ENCODE assay signal across 8 cellular contexts in the genomic region with DNA sequence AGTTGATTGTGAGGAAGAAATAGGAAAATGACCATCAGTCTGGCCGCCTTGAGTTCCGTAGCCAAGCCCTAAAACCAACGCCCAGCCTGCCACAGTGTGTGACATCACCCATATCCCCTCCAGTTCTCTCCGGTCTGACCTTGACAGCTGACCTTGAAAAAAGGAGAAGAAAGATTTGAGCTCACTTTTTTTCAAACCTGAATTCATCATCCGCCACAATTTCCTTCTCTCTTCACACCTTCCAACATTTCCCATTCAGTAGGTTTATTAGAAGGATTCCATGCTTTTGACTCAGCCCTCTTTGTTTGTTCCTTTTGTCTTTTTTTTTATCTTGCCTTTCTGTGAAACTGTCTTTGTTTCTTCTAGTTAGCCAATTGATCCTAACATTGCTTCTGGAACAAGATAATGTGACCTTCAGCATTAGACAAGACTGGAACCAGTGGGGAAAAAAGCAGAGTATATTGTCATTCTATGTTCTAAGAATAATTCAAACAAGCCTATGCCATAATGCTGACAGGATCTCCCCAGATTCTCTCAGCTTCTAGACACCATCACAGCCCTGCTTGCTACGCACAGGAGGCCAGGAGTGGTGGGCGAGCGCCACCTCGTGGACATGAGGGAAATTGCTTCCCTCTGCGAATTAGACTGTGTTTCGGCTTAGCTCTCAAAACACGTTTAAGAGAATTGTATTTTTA.
DNase-seq lines count a peak whose midpoint lies in the region; ATAC-seq, FAIRE-seq and TF ChIP-seq lines count a peak whose summit lies in the region.

No MANE protein-coding gene starts in this region.

- H3K9me3 ChIP-seq in Panc1 (ENCODE audit: control insufficient read depth, insufficient read depth, low read depth, low read length) = no peaks in the 10 kb centered on the region
- no peaks in the 10 kb centered on the region for H3K9me3 ChIP-seq in pancreas

- in situ Hi-C loops in Panc1 (cut with HindIII; ENCODE audit: low pct_unique_long_range_greater_than_20kb, low sequenced_read_pairs) = no loop called here

- no TSS peak for BruUV-seq in Panc1 (replicated peaks; lab: Mats Ljungman, UMichigan)

- CTCF ChIA-PET in Panc1 (lab: Charles Lee) = interaction anchor here (0.6 to 1.3 kb wide), 7 partner anchors 256 to 1560 kb away, joined by 3 to 6 read pairs (median 3); no protein-coding TSS in a partner anchor

- H3K36me3 ChIP-seq in Panc1 (ENCODE audit: control insufficient read depth, insufficient read depth, low read length) (no peaks in the 10 kb centered on the region), pancreas (no peaks in the 10 kb centered on the region)

- H3K4me1 ChIP-seq in Panc1 (ENCODE audit: control insufficient read depth, insufficient read depth, low read length) (no peaks in the 10 kb centered on the region), pancreas (no peaks in the 10 kb centered on the region)

- 21 to 24% methylated on average over 12 of the region's 12 CpGs for WGBS in pancreas, 2 donors

- peak; percentile 94 for ATAC-seq in Panc1
- peak; percentile 83 to 97 (median 94) for ATAC-seq in pancreas

- FAIRE-seq in pancreas (lab: Jason Lieb, UNC) = no peak

- intact Hi-C loops in Panc1 (cut with micrococcal nuclease; ENCODE audit: unreplicated experiment) = loop anchor here (1.0 to 10.0 kb wide), 3 partner anchors 256 to 1027 kb away; no protein-coding TSS in a partner anchor
- intact Hi-C loops in pancreas (cut with DNase I) = no loop called here

- H3K4me3 ChIP-seq in Panc1 (ENCODE audit: low read depth in 2 of 2, low read length in 2 of 2) (no peak overlapping the region), pancreas (no peak overlapping the region)

- DNase-seq in H4 (ENCODE audit: low spot score) (peak; percentile 76), KG1 (lab: John Stamatoyannopoulos, UW) (peak; percentile 24), Panc1 (ENCODE audit: low read depth, low spot score) (peak; percentile 51), glomerular visceral epithelial cell (ENCODE audit: extremely low spot score) (peak; percentile 73), pancreas (peak; percentile 28 to 86 (median 70)), cortex of kidney (lab: John Stamatoyannopoulos, UW) (no peak)
- peak; percentile 48 for DNase-seq in activated naive CD4-positive, alpha-beta T cell treated with Interleukin-2 at 50 U/mL for 16 hours

- no peak overlapping the region for H3K27ac ChIP-seq in Panc1 (ENCODE audit: low read length)
- H3K27ac ChIP-seq in pancreas = no peak overlapping the region

- POLR2A ChIA-PET in Panc1 (lab: Charles Lee) = no interaction called here

- TF ChIP-seq CTCF in GM12872 (IDR thresholded peaks at IDR 0.05; ENCODE audit: insufficient read depth, low read depth, low read length) = peak; percentile 98
- TF ChIP-seq CTCF in Panc1 (IDR thresholded peaks at IDR 0.05) = peak; percentile 99
- TF ChIP-seq CTCF in pancreas (IDR thresholded peaks at IDR 0.05) = peak; percentile 96 to 99 (median 98)

- peaks cover 18% of the 10 kb centered on the region for H3K27me3 ChIP-seq in Panc1 (ENCODE audit: control insufficient read depth, insufficient read depth, low read length)
- no peaks in the 10 kb centered on the region for H3K27me3 ChIP-seq in pancreas
